8 cellular contexts compared by ENCODE assay signal in the genomic region with DNA sequence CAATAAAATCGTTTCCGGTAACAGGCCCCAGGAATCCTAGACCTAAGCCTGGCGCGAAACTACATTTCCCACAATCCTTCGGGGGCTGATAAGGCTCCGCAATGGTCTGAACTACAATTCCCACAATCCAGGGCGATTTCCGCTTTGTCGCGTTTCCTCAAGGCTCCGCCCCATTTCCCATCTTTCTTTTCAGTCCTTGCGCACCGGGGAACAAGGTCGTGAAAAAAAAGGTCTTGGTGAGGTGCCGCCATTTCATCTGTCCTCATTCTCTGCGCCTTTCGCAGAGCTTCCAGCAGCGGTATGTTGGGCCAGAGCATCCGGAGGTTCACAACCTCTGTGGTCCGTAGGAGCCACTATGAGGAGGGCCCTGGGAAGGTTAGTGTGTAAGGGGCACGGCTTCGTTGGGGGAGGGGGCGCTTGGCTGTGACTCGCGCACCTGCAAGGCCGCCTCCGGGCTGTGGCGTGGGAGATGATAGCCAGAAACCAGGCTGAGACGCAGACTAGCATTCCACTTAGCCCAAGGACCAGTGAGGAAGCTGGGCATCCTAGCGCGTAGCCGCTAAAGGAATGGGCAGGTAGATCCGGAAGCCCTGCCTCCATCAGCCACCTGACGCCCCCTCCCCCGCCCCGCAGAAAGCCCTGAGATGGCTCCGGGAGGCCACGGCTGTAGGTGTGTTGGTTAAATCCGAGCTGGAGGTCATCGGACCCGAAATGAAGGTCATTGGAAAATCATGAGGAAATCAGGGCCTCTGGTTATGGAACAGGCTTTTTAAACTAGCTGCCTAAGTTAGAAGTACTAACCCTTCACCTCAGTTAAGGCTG. TPM values are rescaled to one million over a fixed set of nuclear protein-coding genes. Genes with fewer than 3 reads are reported as not detected.
DNase-seq lines count a peak whose midpoint lies in the region; ATAC-seq and TF ChIP-seq lines count a peak whose summit lies in the region.

A gene with protein sequence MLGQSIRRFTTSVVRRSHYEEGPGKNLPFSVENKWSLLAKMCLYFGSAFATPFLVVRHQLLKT (plus strand): TSS at position 186 of the 822 bp plus-strand sequence. CDS start 115 bp downstream, at position 301.

- peak within 1 kb of the TSS; percentile 82 to 98 for H3K9ac ChIP-seq in colonic mucosa (ENCODE audit: low read depth in 2 of 2, low read length in 2 of 2)

- peak within 1 kb of the TSS; percentile 89 for H3K27ac ChIP-seq in colonic mucosa

- H3K27me3 ChIP-seq in BJ (ENCODE audit: control insufficient read depth, insufficient read depth, low read length): peaks cover 1% of the 10 kb centered on the region; the same call in 1 of the 2 replicates
- no peaks in the 10 kb centered on the region for H3K27me3 ChIP-seq in colonic mucosa

- H3K4me3 ChIP-seq in BJ (ENCODE audit: low read depth, low read length): peak within 1 kb of the TSS; percentile 95
- peak within 1 kb of the TSS; percentile 89 for H3K4me3 ChIP-seq in colonic mucosa

- peak within 1 kb of the TSS; percentile 100 for H3K4me3 Mint-ChIP-seq in activated CD4-positive, alpha-beta T cell treated with anti-CD3 and anti-CD28 coated beads, Interleukin-2, amount 10 ng/mL, durations not matched to agents 24 days and 14 days

- ATAC-seq in GM19324 (IDR thresholded peaks at IDR 0.05; ENCODE audit: low FRiP score, unreplicated experiment) (peak; percentile 99), HG03469 (IDR thresholded peaks at IDR 0.05; ENCODE audit: unreplicated experiment) (peak; percentile 99)

- H3K4me1 Mint-ChIP-seq in activated CD4-positive, alpha-beta T cell treated with anti-CD3 and anti-CD28 coated beads, Interleukin-2, amount 10 ng/mL, durations not matched to agents 24 days and 14 days: peaks cover 16% of the 10 kb centered on the region

- CTCF ChIA-PET in BJ (lab: Yijun Ruan, JAX): interaction anchor here (0.7 to 1.0 kb wide), 2 partner anchors 10 to 14 kb away, joined by 3 read pairs; no protein-coding TSS in a partner anchor

- TF ChIP-seq CTCF in BJ (IDR thresholded peaks at IDR 0.05; ENCODE audit: insufficient read depth, low read depth, low read length): no peak
- TF ChIP-seq CTCF in colonic mucosa (IDR thresholded peaks at IDR 0.05): no peak

- H3K27me3 Mint-ChIP-seq in activated CD4-positive, alpha-beta T cell treated with anti-CD3 and anti-CD28 coated beads, Interleukin-2, amount 10 ng/mL, durations not matched to agents 24 days and 14 days: peaks cover 7% of the 10 kb centered on the region

- H3K36me3 ChIP-seq in BJ (ENCODE audit: control insufficient read depth, insufficient read depth, low read length): no peaks in the 10 kb centered on the region
- H3K36me3 ChIP-seq in colonic mucosa: no peaks in the 10 kb centered on the region

- H3K27ac Mint-ChIP-seq in activated CD4-positive, alpha-beta T cell treated with anti-CD3 and anti-CD28 coated beads, Interleukin-2, amount 10 ng/mL, durations not matched to agents 24 days and 14 days: peak within 1 kb of the TSS; percentile 99

- H3K36me3 Mint-ChIP-seq in activated CD4-positive, alpha-beta T cell treated with anti-CD3 and anti-CD28 coated beads, Interleukin-2, amount 10 ng/mL, durations not matched to agents 24 days and 14 days (ENCODE audit: low read depth): peaks cover 53% of the 10 kb centered on the region

- POLR2A ChIA-PET in BJ (lab: Charles Lee): no interaction called here

- peak; percentile 86 for DNase-seq in BJ (ENCODE audit: low read depth)
- DNase-seq in NCI-H526 treated with DMSO at 0.1 percent for 48 hours (lab: John Stamatoyannopoulos, UW): peak; percentile 90
- DNase-seq in activated CD4-positive, alpha-beta T cell treated with anti-CD3 and anti-CD28 coated beads, Interleukin-2, amount 10 ng/mL, durations not matched to agents 24 days and 14 days: peak; percentile 98
- peak; percentile 96 for DNase-seq in colonic mucosa
- peak; percentile 95 for DNase-seq in kidney tubule cell (ENCODE audit: low spot score)
- peak; percentile 78 to 83 (median 83) for DNase-seq in stimulated activated CD4-positive, alpha-beta T cell treated with anti-CD3 and anti-CD28 coated beads, Interleukin-1b, Interleukin-23, amount 100 ng/mL, for 24 hours (ENCODE audit: low read depth in 4 of 4, low spot score in 1 of 4)

- peaks cover 9% of the 10 kb centered on the region for H3K9me3 Mint-ChIP-seq in activated CD4-positive, alpha-beta T cell treated with anti-CD3 and anti-CD28 coated beads, Interleukin-2, amount 10 ng/mL, durations not matched to agents 24 days and 14 days

- no peaks in the 10 kb centered on the region for H3K9me3 ChIP-seq in colonic mucosa

- intact Hi-C loops in activated CD4-positive, alpha-beta T cell treated with anti-CD3 and anti-CD28 coated beads, Interleukin-2, amount 10 ng/mL, durations not matched to agents 24 days and 14 days (cut with micrococcal nuclease): loop anchor here (1.0 to 2.0 kb wide), 2 partner anchors 649 to 794 kb away; a partner anchor contains a TSS
- intact Hi-C loops in colonic mucosa (cut with DNase I): no loop called here

- no peaks in the 10 kb centered on the region for H3K4me1 ChIP-seq in colonic mucosa

RNA-seq across cellular contexts. Expression of the gene that starts here (rescaled TPM):
- polyA plus RNA-seq in BJ (2011; rRNA removed): 309 and 584 TPM in 2 replicates
- 32.2 and 36.4 TPM in 2 replicates for polyA minus RNA-seq in BJ (2011; rRNA and poly(A)+ RNA removed)
- total RNA-seq in activated CD4-positive, alpha-beta T cell treated with anti-CD3 and anti-CD28 coated beads, Interleukin-2, amount 10 ng/mL, durations not matched to agents 24 days and 14 days: 471 and 481 TPM in 2 replicates
- total RNA-seq in colonic mucosa: 100 to 1,000 TPM; 789 to 954 TPM

Comparison
In these comparisons a context has a peak if more than half of its experiments do, and no peak if none do; other contexts are left out.
1. Peak in every context shown above with its lines: DNase-seq, ATAC-seq, H3K4me3 ChIP-seq and H3K27ac ChIP-seq.